ENCODE assay signal across 9 cellular contexts in the genomic region with DNA sequence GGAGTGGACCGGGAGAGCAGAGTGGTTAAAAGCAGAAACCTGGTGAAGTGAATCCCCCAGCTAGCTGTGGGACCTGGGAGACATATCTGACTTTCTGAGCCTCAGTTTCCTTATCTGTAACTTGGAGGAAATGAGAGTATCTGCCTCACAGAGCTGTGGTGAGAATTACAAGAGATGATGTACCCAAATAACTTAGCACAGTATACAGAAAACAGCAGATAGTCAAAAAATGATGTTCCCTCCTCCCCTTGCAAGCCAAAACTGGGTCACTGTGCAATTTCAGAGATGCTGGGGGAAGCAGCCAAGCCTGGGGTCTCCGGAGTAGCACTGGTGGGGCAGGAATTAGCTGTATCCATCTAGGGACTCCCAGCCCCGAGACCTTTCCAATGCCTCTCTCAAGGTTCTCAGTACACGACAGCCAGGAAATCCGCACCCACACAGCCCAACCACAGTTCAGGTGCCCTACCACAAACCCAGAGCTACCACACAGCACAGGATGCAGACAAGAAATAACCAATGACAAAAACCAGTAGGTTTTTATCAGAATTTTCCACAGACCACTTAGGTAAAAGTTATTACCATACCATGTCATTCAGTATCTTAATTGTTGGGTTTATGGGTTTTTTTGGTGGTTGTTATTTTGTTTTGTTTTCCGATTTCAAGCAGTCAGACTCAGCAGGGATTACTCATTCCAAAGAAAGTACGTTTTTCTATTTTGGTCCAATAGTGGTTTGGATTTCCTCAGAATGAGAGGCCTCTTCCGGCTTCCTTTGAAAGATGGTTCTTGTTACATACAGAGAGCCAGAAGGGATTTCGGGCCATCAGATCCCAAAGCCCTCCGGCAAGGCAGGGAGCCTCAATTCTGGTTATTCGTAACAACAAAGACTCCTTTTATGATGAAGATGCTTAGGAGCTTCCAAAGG. TPM values are rescaled to one million over a fixed set of nuclear protein-coding genes. Genes with fewer than 3 reads are reported as not detected.
DNase-seq lines count a peak whose midpoint lies in the region; ATAC-seq and TF ChIP-seq lines count a peak whose summit lies in the region.
"Had no signal": no experiment of that assay in that cellular context is flagged by ENCODE, and none has a peak within 500 bp of the region (broad histone marks: within the 10 kb centered on the region; RNA-seq: fewer than 3 reads in every experiment).

No MANE protein-coding gene starts in this region.

- H3K36me3 Mint-ChIP-seq in activated CD4-positive, alpha-beta T cell treated with anti-CD3 and anti-CD28 coated beads, Interleukin-2, amount 10 ng/mL, durations not matched to agents 24 days and 14 days (ENCODE audit: low read depth) = peaks cover 30% of the 10 kb centered on the region
- H3K36me3 Mint-ChIP-seq in stimulated activated naive B cell treated with anti-CD40 and anti-IgM and Interleukin-4, amounts not matched to agents 10 μg/mL and 1 μg/mL and 100 μg/mL, for 72 hours = peaks cover 6 to 9% of the 10 kb centered on the region in 2 donors

- peak; percentile 59 for ATAC-seq in HG03135 (IDR thresholded peaks at IDR 0.05; ENCODE audit: unreplicated experiment)
- ATAC-seq in stimulated activated naive B cell treated with anti-CD40 and anti-IgM and Interleukin-4, amounts not matched to agents 10 μg/mL and 1 μg/mL and 100 μg/mL, for 72 hours (replicated peaks) = peak; percentile 81 to 87

- H3K27ac Mint-ChIP-seq in activated CD4-positive, alpha-beta T cell treated with anti-CD3 and anti-CD28 coated beads, Interleukin-2, amount 10 ng/mL, durations not matched to agents 24 days and 14 days = peak overlapping the region; percentile 92
- no peak overlapping the region for H3K27ac Mint-ChIP-seq in stimulated activated naive B cell treated with anti-CD40 and anti-IgM and Interleukin-4, amounts not matched to agents 10 μg/mL and 1 μg/mL and 100 μg/mL, for 72 hours

- peaks cover 2% of the 10 kb centered on the region for H3K27me3 Mint-ChIP-seq in activated CD4-positive, alpha-beta T cell treated with anti-CD3 and anti-CD28 coated beads, Interleukin-2, amount 10 ng/mL, durations not matched to agents 24 days and 14 days
- peaks cover 25 to 38% of the 10 kb centered on the region in 2 donors for H3K27me3 Mint-ChIP-seq in stimulated activated naive B cell treated with anti-CD40 and anti-IgM and Interleukin-4, amounts not matched to agents 10 μg/mL and 1 μg/mL and 100 μg/mL, for 72 hours

- DNase-seq in activated CD4-positive, alpha-beta T cell treated with anti-CD3 and anti-CD28 coated beads, Interleukin-2, amount 10 ng/mL, durations not matched to agents 24 days and 14 days = peak; percentile 94
- DNase-seq in effector CD4-positive, alpha-beta T cell = peak; percentile 44
- DNase-seq in stimulated activated naive B cell treated with anti-CD40 and anti-IgM and Interleukin-4, amounts not matched to agents 10 μg/mL and 1 μg/mL and 100 μg/mL, for 72 hours = no peak
- DNase-seq in cerebellum (ENCODE audit: low spot score) (no peak), NCI-H1048 (lab: John Stamatoyannopoulos, UW) (no peak), HEK293T (ENCODE audit: extremely low spot score) (no peak), mesenteric fat pad (ENCODE audit: low spot score) (no peak)

- POLR2A ChIA-PET in HEK293T (lab: Yijun Ruan, JAX) = no interaction called here

- peaks cover 15% of the 10 kb centered on the region for H3K9me3 Mint-ChIP-seq in activated CD4-positive, alpha-beta T cell treated with anti-CD3 and anti-CD28 coated beads, Interleukin-2, amount 10 ng/mL, durations not matched to agents 24 days and 14 days
- H3K9me3 Mint-ChIP-seq in stimulated activated naive B cell treated with anti-CD40 and anti-IgM and Interleukin-4, amounts not matched to agents 10 μg/mL and 1 μg/mL and 100 μg/mL, for 72 hours = peaks cover 12 to 18% of the 10 kb centered on the region in 2 donors

- peak overlapping the region; percentile 73 for H3K4me3 Mint-ChIP-seq in activated CD4-positive, alpha-beta T cell treated with anti-CD3 and anti-CD28 coated beads, Interleukin-2, amount 10 ng/mL, durations not matched to agents 24 days and 14 days
- H3K4me3 Mint-ChIP-seq in stimulated activated naive B cell treated with anti-CD40 and anti-IgM and Interleukin-4, amounts not matched to agents 10 μg/mL and 1 μg/mL and 100 μg/mL, for 72 hours = no peak overlapping the region

- CTCF ChIA-PET in HEK293T (lab: Yijun Ruan, JAX) = no interaction called here

- intact Hi-C loops in activated CD4-positive, alpha-beta T cell treated with anti-CD3 and anti-CD28 coated beads, Interleukin-2, amount 10 ng/mL, durations not matched to agents 24 days and 14 days (cut with micrococcal nuclease) = loop anchor here (1.0 to 10.0 kb wide), 10 partner anchors 36 to 1768 kb away; partner anchors contain the start of gene CPEB4

- H3K4me1 Mint-ChIP-seq in activated CD4-positive, alpha-beta T cell treated with anti-CD3 and anti-CD28 coated beads, Interleukin-2, amount 10 ng/mL, durations not matched to agents 24 days and 14 days = peaks cover 67% of the 10 kb centered on the region
- peaks cover 7 to 26% of the 10 kb centered on the region in 2 donors for H3K4me1 Mint-ChIP-seq in stimulated activated naive B cell treated with anti-CD40 and anti-IgM and Interleukin-4, amounts not matched to agents 10 μg/mL and 1 μg/mL and 100 μg/mL, for 72 hours

TF ChIP-seq in HEK293T, 16 proteins besides CTCF, POLR2A, EP300 and RAD21:
- no peak for TF ChIP-seq ZNF384 (IDR thresholded peaks at IDR 0.05)
- TF ChIP-seq SUZ12 (IDR thresholded peaks at IDR 0.05) = no peak
- TF ChIP-seq BHLHE40 (IDR thresholded peaks at IDR 0.05; ENCODE audit: borderline replicate concordance) = no peak
- TF ChIP-seq FOXK2 (IDR thresholded peaks at IDR 0.05) = no peak
- TF ChIP-seq L3MBTL2 (conservative IDR thresholded peaks at IDR 0.05) = no peak
- TF ChIP-seq NFRKB (IDR thresholded peaks at IDR 0.05) = no peak
- TF ChIP-seq FOXM1 (IDR thresholded peaks at IDR 0.05; ENCODE audit: borderline replicate concordance) = no peak
- TF ChIP-seq, protein P1, sequence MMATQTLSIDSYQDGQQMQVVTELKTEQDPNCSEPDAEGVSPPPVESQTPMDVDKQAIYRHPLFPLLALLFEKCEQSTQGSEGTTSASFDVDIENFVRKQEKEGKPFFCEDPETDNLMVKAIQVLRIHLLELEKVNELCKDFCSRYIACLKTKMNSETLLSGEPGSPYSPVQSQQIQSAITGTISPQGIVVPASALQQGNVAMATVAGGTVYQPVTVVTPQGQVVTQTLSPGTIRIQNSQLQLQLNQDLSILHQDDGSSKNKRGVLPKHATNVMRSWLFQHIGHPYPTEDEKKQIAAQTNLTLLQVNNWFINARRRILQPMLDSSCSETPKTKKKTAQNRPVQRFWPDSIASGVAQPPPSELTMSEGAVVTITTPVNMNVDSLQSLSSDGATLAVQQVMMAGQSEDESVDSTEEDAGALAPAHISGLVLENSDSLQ (IDR thresholded peaks at IDR 0.05) = no peak
- no peak for TF ChIP-seq LEF1 (IDR thresholded peaks at IDR 0.05; ENCODE audit: borderline replicate concordance)
- TF ChIP-seq ARNT (IDR thresholded peaks at IDR 0.05) = no peak
- no peak for TF ChIP-seq TARDBP (IDR thresholded peaks at IDR 0.05)
- no peak for TF ChIP-seq SP1 (IDR thresholded peaks at IDR 0.05)
- TF ChIP-seq ELF4 (IDR thresholded peaks at IDR 0.05) = no peak
- TF ChIP-seq FOXA1 (IDR thresholded peaks at IDR 0.05) = no peak
- no peak for TF ChIP-seq HDGF (IDR thresholded peaks at IDR 0.05; ENCODE audit: borderline replicate concordance)
- TF ChIP-seq CTBP1 (IDR thresholded peaks at IDR 0.05; ENCODE audit: borderline replicate concordance) = no peak

RNA-seq across cellular contexts. Expression of gene HRH2, which starts 4.9 kb away (rescaled TPM):
- total RNA-seq in activated CD4-positive, alpha-beta T cell treated with anti-CD3 and anti-CD28 coated beads, Interleukin-2, amount 10 ng/mL, durations not matched to agents 24 days and 14 days = 67.3 and 70.4 TPM in 2 replicates
- total RNA-seq in cerebellum (4.0 TPM), mesenteric fat pad (12.5 TPM)
- total RNA-seq: dermis microvascular lymphatic vessel endothelial cell had no signal

Comparison
In these comparisons a context has a peak if more than half of its experiments do, and no peak if none do; other contexts are left out.
1. DNase-seq: peak in activated CD4-positive, alpha-beta T cell treated with anti-CD3 and anti-CD28 coated beads, Interleukin-2, amount 10 ng/mL, durations not matched to agents 24 days and 14 days (single experiment) and effector CD4-positive, alpha-beta T cell (single experiment); none in stimulated activated naive B cell treated with anti-CD40 and anti-IgM and Interleukin-4, amounts not matched to agents 10 μg/mL and 1 μg/mL and 100 μg/mL, for 72 hours (single experiment), cerebellum (single experiment), NCI-H1048 (single experiment), HEK293T (single experiment) and mesenteric fat pad (single experiment).